ENCODE assay signal across 12 cellular contexts in genomic region chr3:101928890-101929289, GRCh38.
A peak's percentile ranks its signal among the peaks of the same experiment; 100 is the strongest.
DNase-seq lines count a peak whose midpoint lies in the region; ATAC-seq and TF ChIP-seq lines count a peak whose summit lies in the region.
"Had no signal": no experiment of that assay in that cellular context is flagged by ENCODE, and none has a peak within 500 bp of the region (broad histone marks: within the 10 kb centered on the region; RNA-seq: fewer than 3 reads in every experiment).

No MANE protein-coding gene starts in this region.

- H3K27ac ChIP-seq in upper lobe of right lung, result no peak overlapping the region

- intact Hi-C loops in upper lobe of right lung (cut with DNase I), result no loop called here

- H3K27me3 ChIP-seq in upper lobe of right lung, result no peaks in the 10 kb centered on the region

- peaks cover 70% of the 10 kb centered on the region for H3K4me1 Mint-ChIP-seq in HFFc6 (ENCODE audit: low read depth)

- peak overlapping the region; percentile 23; the same call in 1 of the 2 replicates for H3K4me3 Mint-ChIP-seq in HFFc6

- H3K4me3 ChIP-seq in fibroblast of pulmonary artery (replicated peaks; ENCODE audit: low read depth, low read length) (no peak overlapping the region), upper lobe of right lung (no peak overlapping the region)
- H3K4me3 ChIP-seq: K562 had no signal

- H3K27ac Mint-ChIP-seq in HFFc6, result peak overlapping the region; percentile 76

- no peaks in the 10 kb centered on the region for H3K9me3 ChIP-seq in upper lobe of right lung

- DNase-seq in HFFc6, result peak; percentile 88
- peak; percentile 38 for DNase-seq in T1000 (lab: John Stamatoyannopoulos, UW)
- peak; percentile 48 for DNase-seq in fibroblast of pulmonary artery (ENCODE audit: low read depth)
- DNase-seq in upper lobe of right lung, result no peak
- DNase-seq in stimulated activated CD4-positive, alpha-beta T cell treated with anti-CD3 and anti-CD28 coated beads, Interleukin-12 subunit alpha, Interleukin-12 subunit beta, amount 100 ng/mL, for 4 hours, result no peak
- DNase-seq in medulla oblongata (ENCODE audit: extremely low spot score), result no peak
- DNase-seq: activated CD4-positive, CD25-positive, alpha-beta regulatory T cell treated with anti-CD3 and anti-CD28 coated beads, Interleukin-2, amount 50 U/mL, for 72 hours; activated T-cell treated with anti-CD3 and anti-CD28 coated beads, Interleukin-2, amount 50 U/mL, for 1 hour; retina had no signal

- no peaks in the 10 kb centered on the region for H3K4me1 ChIP-seq in upper lobe of right lung

- no peaks in the 10 kb centered on the region for H3K27me3 Mint-ChIP-seq in HFFc6 (ENCODE audit: insufficient read depth)

- ATAC-seq in upper lobe of right lung (peak; percentile 19), GM18498 (IDR thresholded peaks at IDR 0.05; ENCODE audit: unreplicated experiment) (no peak)
- ATAC-seq: HCT116, K562 had no signal

- no peaks in the 10 kb centered on the region; the same call in none of the 2 replicates for H3K9me3 Mint-ChIP-seq in HFFc6

- no peaks in the 10 kb centered on the region for H3K36me3 ChIP-seq in upper lobe of right lung

- TF ChIP-seq CTCF in HFFc6 (IDR thresholded peaks at IDR 0.05) (no peak), fibroblast of pulmonary artery (IDR thresholded peaks at IDR 0.05; ENCODE audit: low read length, missing control alignments) (no peak), upper lobe of right lung (IDR thresholded peaks at IDR 0.05) (no peak)

- peaks cover 6% of the 10 kb centered on the region for H3K36me3 Mint-ChIP-seq in HFFc6 (ENCODE audit: low read depth)

Comparison
In these comparisons a context has a peak if more than half of its experiments do, and no peak if none do; other contexts are left out.
1. DNase-seq: peak in HFFc6 (single experiment), T1000 (single experiment) and fibroblast of pulmonary artery (single experiment); none in upper lobe of right lung (single experiment), stimulated activated CD4-positive, alpha-beta T cell treated with anti-CD3 and anti-CD28 coated beads, Interleukin-12 subunit alpha, Interleukin-12 subunit beta, amount 100 ng/mL, for 4 hours (single experiment) and medulla oblongata (single experiment).